ENCODE assay signal across 15 cellular contexts in the genomic region with DNA sequence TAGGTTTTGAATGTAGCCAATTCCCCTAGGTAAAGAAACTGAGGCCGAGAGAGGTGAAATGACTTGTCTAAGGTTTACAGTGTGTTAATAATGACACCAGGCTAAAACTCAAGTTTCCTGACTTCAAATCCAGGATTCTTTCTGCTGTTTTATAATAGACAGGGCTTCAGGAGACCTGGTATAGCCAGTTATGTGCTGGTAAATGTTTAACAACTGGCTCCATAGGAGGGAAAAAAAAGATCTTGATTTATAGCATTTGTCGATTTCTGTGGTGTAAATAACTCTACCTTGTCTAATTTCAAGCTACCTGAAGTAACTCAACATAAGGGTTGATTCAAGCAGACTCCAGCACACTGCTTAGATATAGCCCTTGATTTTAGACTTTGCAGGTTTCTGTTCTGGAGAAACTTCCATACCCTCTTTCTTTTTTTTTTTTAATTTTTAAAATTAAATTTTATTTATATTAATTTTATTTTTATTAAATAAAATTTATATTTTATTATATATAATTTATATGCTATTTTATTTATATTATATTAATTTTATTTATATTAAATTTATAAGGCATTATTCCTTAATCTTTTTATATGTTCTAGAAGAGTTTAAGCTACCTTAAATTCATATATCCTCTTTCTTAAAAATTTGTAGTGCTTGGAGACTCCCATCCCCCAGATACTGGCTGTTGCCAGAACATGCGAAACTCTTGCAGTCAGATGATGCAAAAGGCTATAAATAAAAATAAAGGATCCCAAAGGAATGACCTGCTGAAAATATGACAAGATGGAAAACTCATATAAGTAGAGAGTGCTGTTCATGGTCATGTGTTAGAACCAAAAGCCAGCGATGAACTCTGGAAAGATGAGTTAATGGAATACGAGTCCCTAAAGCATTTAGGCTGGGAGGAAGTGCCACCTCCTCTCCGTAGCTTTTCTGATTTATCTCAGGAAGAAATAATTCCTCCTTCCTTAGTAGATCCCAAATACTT. TPM values are rescaled to one million over a fixed set of nuclear protein-coding genes. Genes with fewer than 3 reads are reported as not detected.
A peak's percentile ranks its signal among the peaks of the same experiment; 100 is the strongest.
DNase-seq lines count a peak whose midpoint lies in the region; ATAC-seq, FAIRE-seq and TF ChIP-seq lines count a peak whose summit lies in the region.
"Had no signal": no experiment of that assay in that cellular context is flagged by ENCODE, and none has a peak within 500 bp of the region (broad histone marks: within the 10 kb centered on the region; RNA-seq: fewer than 3 reads in every experiment).

No MANE protein-coding gene starts in this region.

- H3K9ac ChIP-seq in HepG2 (ENCODE audit: insufficient read depth, low read depth, low read length) = peak overlapping the region; percentile 35; the same call in 1 of the 2 replicates
- H3K9ac ChIP-seq: parathyroid adenoma had no signal

- H3K9me3 ChIP-seq in HepG2 (ENCODE audit: low read length) (no peaks in the 10 kb centered on the region), right lobe of liver (no peaks in the 10 kb centered on the region), pancreas (no peaks in the 10 kb centered on the region)

- TF ChIP-seq EP300 in HepG2 (IDR thresholded peaks at IDR 0.05; ENCODE audit: low read depth in 2 of 2, low read length in 2 of 2) (no peak), HepG2 (CRISPR knock-in tag; IDR thresholded peaks at IDR 0.05; ENCODE audit: borderline replicate concordance) (no peak)

- H3K4me2 ChIP-seq in HepG2 (ENCODE audit: low read depth, low read length) = peak overlapping the region; percentile 33

- H3K27me3 ChIP-seq in HepG2 (ENCODE audit: control insufficient read depth in 1 of 2, insufficient read depth in 2 of 2, low read length in 2 of 2) (no peaks in the 10 kb centered on the region), right lobe of liver (no peaks in the 10 kb centered on the region), pancreas (no peaks in the 10 kb centered on the region)

- CTCF ChIA-PET in HepG2 (lab: Yijun Ruan, JAX; ENCODE audit: low intra/inter-chr PET ratio, low total read pairs) (no interaction called here), RWPE1 (lab: Yijun Ruan, JAX) (no interaction called here)

- 65% methylated on average over 6 of the region's 6 CpGs for WGBS in HepG2 (ENCODE audit: low lambda C conversion rate)
- WGBS in right lobe of liver (ENCODE audit: insufficient coverage, low coverage, low lambda C conversion rate, missing lambda C conversion rate) = 59% methylated on average over 6 of the region's 6 CpGs
- 32 to 39% methylated on average over 6 of the region's 6 CpGs for WGBS in pancreas, 2 donors

- H3K36me3 ChIP-seq in HepG2 (replicated peaks in 1 of 2; ENCODE audit: control insufficient read depth in 1 of 2, insufficient read depth in 2 of 2, low read length in 2 of 2) (no peaks in the 10 kb centered on the region), right lobe of liver (no peaks in the 10 kb centered on the region), pancreas (no peaks in the 10 kb centered on the region)

- BruUV-seq in HepG2 (replicated peaks; lab: Mats Ljungman, UMichigan) = no TSS peak

- H3K27ac ChIP-seq in HepG2 (ENCODE audit: extremely low read length, insufficient read depth, low read length) (peak overlapping the region; percentile 53), right lobe of liver (no peak overlapping the region), pancreas (peak overlapping the region in 2 of 4 donors; percentile 42 to 91), RWPE1 (no peak overlapping the region)

- no peak for TF ChIP-seq RAD21 in HepG2 (CRISPR knock-in tag; IDR thresholded peaks at IDR 0.05)

- intact Hi-C loops in HepG2 (cut with micrococcal nuclease; ENCODE audit: unreplicated experiment) = loop anchor here (5.0 kb wide), 1 partner anchor 627 kb away; a partner anchor contains a TSS
- intact Hi-C loops in right lobe of liver (cut with DNase I) = no loop called here
- intact Hi-C loops in pancreas (cut with DNase I) = no loop called here

- H3K4me3 ChIP-seq in HepG2 (replicated peaks in 1 of 3; ENCODE audit: insufficient read depth in 1 of 3, low read depth in 2 of 3, low read length in 3 of 3) (no peak overlapping the region), right lobe of liver (no peak overlapping the region), fibroblast of villous mesenchyme (ENCODE audit: low read depth, low read length) (no peak overlapping the region), pancreas (no peak overlapping the region)

- H3K4me1 ChIP-seq in HepG2 (ENCODE audit: insufficient read depth, low read length) (peaks cover 100% of the 10 kb centered on the region), right lobe of liver (peaks cover 0 to 13% (median 5%) of the 10 kb centered on the region in 4 donors), pancreas (peaks cover 22 to 34% (median 27%) of the 10 kb centered on the region in 3 donors)
- H3K4me1 ChIP-seq: parathyroid adenoma had no signal

- TF ChIP-seq CTCF in HepG2 (CRISPR knock-in tag; IDR thresholded peaks at IDR 0.05) (no peak), right lobe of liver (IDR thresholded peaks at IDR 0.05) (no peak), fibroblast of villous mesenchyme (IDR thresholded peaks at IDR 0.05; ENCODE audit: insufficient read depth, low read depth, low read length) (no peak), pancreas (IDR thresholded peaks at IDR 0.05) (no peak), RWPE1 (conservative IDR thresholded peaks at IDR 0.05; ENCODE audit: low read depth) (no peak)

- FAIRE-seq in HepG2 (lab: Jason Lieb, UNC) (no peak), pancreas (lab: Jason Lieb, UNC) (peak; percentile 29)
- FAIRE-seq: A204.1, keratinocyte had no signal

- no peaks in the 10 kb centered on the region for H4K20me1 ChIP-seq in HepG2 (ENCODE audit: insufficient read depth, low read length)

- in situ Hi-C loops in HepG2 (cut with HindIII; ENCODE audit: extremely low pct_ligation_motif_present, low pct_unique_long_range_greater_than_20kb) = no loop called here

- POLR2A ChIA-PET in HepG2 (lab: Yijun Ruan, JAX) (no interaction called here), RWPE1 (lab: Yijun Ruan, JAX; ENCODE audit: low non-redundant PET) (no interaction called here)

- ATAC-seq in HepG2 = no peak
- ATAC-seq in right lobe of liver = no peak
- peak in 1 of 4 donors; percentile 20 for ATAC-seq in pancreas
- ATAC-seq in HG03354 (IDR thresholded peaks at IDR 0.05; ENCODE audit: poor library complexity, severe bottlenecking, unreplicated experiment) = no peak
- ATAC-seq in esophagus mucosa = no peak
- ATAC-seq: activated CD4-positive, alpha-beta T cell treated with anti-CD3 and anti-CD28 coated beads for 36 hours had no signal

- H2AFZ ChIP-seq in HepG2 (ENCODE audit: low read length) = peak overlapping the region; percentile 70
- H2AFZ ChIP-seq: parathyroid adenoma had no signal

- TF ChIP-seq POLR2A in HepG2 (IDR thresholded peaks at IDR 0.05; ENCODE audit: insufficient read depth in 1 of 2, low read depth in 2 of 2, low read length in 2 of 2) (no peak), right lobe of liver (IDR thresholded peaks at IDR 0.05) (no peak)

- DNase-seq in HepG2 (ENCODE audit: low spot score) (no peak), right lobe of liver (no peak), fibroblast of villous mesenchyme (ENCODE audit: low read depth) (peak; percentile 90), pancreas (no peak), NCI-H1048 (lab: John Stamatoyannopoulos, UW) (no peak), RWPE1 (ENCODE audit: low spot score) (no peak)
- DNase-seq: activated CD4-positive, alpha-beta T cell treated with anti-CD3 and anti-CD28 coated beads for 36 hours; activated effector memory CD4-positive, alpha-beta T cell treated with anti-CD3 and anti-CD28 coated beads, Interleukin-2, amount 50 U/mL, for 16 hours; KG1; SHP77 had no signal

- no peaks in the 10 kb centered on the region for H3K79me2 ChIP-seq in HepG2 (ENCODE audit: insufficient read depth, low read length)
- H3K79me2 ChIP-seq: parathyroid adenoma had no signal

RNA-seq across cellular contexts. Expression of a gene that starts 35.4 kb away (rescaled TPM):
- 156 and 186 TPM in 2 replicates for total RNA-seq in HepG2 (2016; rRNA removed; fragmentation: Illumina TruSeq; extraction: Trizol)
- total RNA-seq in HepG2 (2016; cell fraction: cytosol; rRNA removed; fragmentation: Illumina TruSeq; extraction: Trizol; ENCODE audit: low read depth) = 14.0 and 16.3 TPM in 2 replicates
- total RNA-seq in HepG2 (2016; cell fraction: insoluble cytoplasmic fraction; rRNA removed; fragmentation: Illumina TruSeq; extraction: Trizol) = 155 and 183 TPM in 2 replicates
- 44.1 and 51.2 TPM in 2 replicates for total RNA-seq in HepG2 (2016; cell fraction: membrane; rRNA removed; fragmentation: Illumina TruSeq; extraction: Trizol)
- 358 and 375 TPM in 2 replicates for total RNA-seq in HepG2 (2016; cell fraction: nucleus; rRNA removed; fragmentation: Illumina TruSeq; extraction: Trizol)
- 98.2 and 126 TPM in 2 replicates for polyA plus RNA-seq in HepG2 (2011; rRNA removed)
- polyA plus RNA-seq in HepG2 (2011; cell fraction: cytosol; rRNA removed) = 56.6 and 58.5 TPM in 2 replicates
- 190 and 202 TPM in 2 replicates for polyA plus RNA-seq in HepG2 (2011; cell fraction: nucleus; rRNA removed)
- 75.4 and 108 TPM in 2 replicates for polyA plus RNA-seq in HepG2 (2012)
- polyA plus RNA-seq in HepG2 (2016; cell fraction: cytosol; fragmentation: Illumina TruSeq; extraction: Trizol; ENCODE audit: low read depth) = 14.3 and 14.6 TPM in 2 replicates
- 176 and 184 TPM in 2 replicates for polyA plus RNA-seq in HepG2 (2016; cell fraction: insoluble cytoplasmic fraction; fragmentation: Illumina TruSeq; extraction: Trizol; ENCODE audit: low read depth)
- 31.3 and 32.4 TPM in 2 replicates for polyA plus RNA-seq in HepG2 (2016; cell fraction: membrane; fragmentation: Illumina TruSeq; extraction: Trizol; ENCODE audit: low read depth)
- polyA plus RNA-seq in HepG2 (2016; cell fraction: nucleus; fragmentation: Illumina TruSeq; extraction: Trizol; ENCODE audit: insufficient read depth, low read depth) = 441 and 449 TPM in 2 replicates
- 105 and 142 TPM in 2 replicates for polyA minus RNA-seq in HepG2 (2011; rRNA and poly(A)+ RNA removed; ENCODE audit: low replicate concordance)
- polyA minus RNA-seq in HepG2 (2011; cell fraction: cytosol; rRNA and poly(A)+ RNA removed) = 33.1 and 43.0 TPM in 2 replicates
- 554 and 606 TPM in 2 replicates for polyA minus RNA-seq in HepG2 (2011; cell fraction: nucleus; rRNA and poly(A)+ RNA removed)
- 10 to 100 TPM; 30.6 to 51.5 (median 43.1) TPM for total RNA-seq in right lobe of liver
- 83.8 and 117 TPM in 2 replicates for total RNA-seq in fibroblast of villous mesenchyme
- 10 to 100 TPM; 25.5 to 54.9 (median 37.1) TPM for total RNA-seq in pancreas
- polyA plus RNA-seq in pancreas = 10 to 100 TPM; 42.8 to 78.8 TPM
- total RNA-seq in esophagus mucosa = 48.5 TPM

RNA-seq across cellular contexts. Expression of a gene that starts 55.9 kb away (rescaled TPM):
- total RNA-seq in HepG2 (2016; rRNA removed; fragmentation: Illumina TruSeq; extraction: Trizol) = 97.5 and 159 TPM in 2 replicates
- 18.3 and 19.0 TPM in 2 replicates for total RNA-seq in HepG2 (2016; cell fraction: cytosol; rRNA removed; fragmentation: Illumina TruSeq; extraction: Trizol; ENCODE audit: low read depth)
- total RNA-seq in HepG2 (2016; cell fraction: insoluble cytoplasmic fraction; rRNA removed; fragmentation: Illumina TruSeq; extraction: Trizol) = 101 and 179 TPM in 2 replicates
- 54.8 and 63.8 TPM in 2 replicates for total RNA-seq in HepG2 (2016; cell fraction: membrane; rRNA removed; fragmentation: Illumina TruSeq; extraction: Trizol)
- 74.0 and 87.3 TPM in 2 replicates for total RNA-seq in HepG2 (2016; cell fraction: nucleus; rRNA removed; fragmentation: Illumina TruSeq; extraction: Trizol)
- polyA plus RNA-seq in HepG2 (2011; rRNA removed) = 53.3 and 74.9 TPM in 2 replicates
- 64.3 and 67.0 TPM in 2 replicates for polyA plus RNA-seq in HepG2 (2011; cell fraction: cytosol; rRNA removed)
- polyA plus RNA-seq in HepG2 (2011; cell fraction: nucleus; rRNA removed) = 36.2 and 45.0 TPM in 2 replicates
- polyA plus RNA-seq in HepG2 (2012) = 62.0 and 72.8 TPM in 2 replicates
- 10.2 and 11.9 TPM in 2 replicates for polyA plus RNA-seq in HepG2 (2016; cell fraction: cytosol; fragmentation: Illumina TruSeq; extraction: Trizol; ENCODE audit: low read depth)
- polyA plus RNA-seq in HepG2 (2016; cell fraction: insoluble cytoplasmic fraction; fragmentation: Illumina TruSeq; extraction: Trizol; ENCODE audit: low read depth) = 149 and 168 TPM in 2 replicates
- 36.4 and 37.2 TPM in 2 replicates for polyA plus RNA-seq in HepG2 (2016; cell fraction: membrane; fragmentation: Illumina TruSeq; extraction: Trizol; ENCODE audit: low read depth)
- 100 and 101 TPM in 2 replicates for polyA plus RNA-seq in HepG2 (2016; cell fraction: nucleus; fragmentation: Illumina TruSeq; extraction: Trizol; ENCODE audit: insufficient read depth, low read depth)
- polyA minus RNA-seq in HepG2 (2011; rRNA and poly(A)+ RNA removed; ENCODE audit: low replicate concordance) = 64.4 and 79.4 TPM in 2 replicates
- polyA minus RNA-seq in HepG2 (2011; cell fraction: cytosol; rRNA and poly(A)+ RNA removed) = 46.1 and 65.6 TPM in 2 replicates
- 53.8 and 57.3 TPM in 2 replicates for polyA minus RNA-seq in HepG2 (2011; cell fraction: nucleus; rRNA and poly(A)+ RNA removed)
- total RNA-seq in right lobe of liver = 10 to 100 TPM; 24.3 to 41.2 (median 33.4) TPM
- 60.9 and 108 TPM in 2 replicates for total RNA-seq in fibroblast of villous mesenchyme
- 10 to 100 TPM; 24.3 to 57.4 (median 38.3) TPM for total RNA-seq in pancreas
- 10 to 100 TPM; 30.2 to 49.0 TPM for polyA plus RNA-seq in pancreas
- total RNA-seq in esophagus mucosa = 47.8 TPM
